Comparison of ENCODE assay signal across 14 cellular contexts in the genomic region with DNA sequence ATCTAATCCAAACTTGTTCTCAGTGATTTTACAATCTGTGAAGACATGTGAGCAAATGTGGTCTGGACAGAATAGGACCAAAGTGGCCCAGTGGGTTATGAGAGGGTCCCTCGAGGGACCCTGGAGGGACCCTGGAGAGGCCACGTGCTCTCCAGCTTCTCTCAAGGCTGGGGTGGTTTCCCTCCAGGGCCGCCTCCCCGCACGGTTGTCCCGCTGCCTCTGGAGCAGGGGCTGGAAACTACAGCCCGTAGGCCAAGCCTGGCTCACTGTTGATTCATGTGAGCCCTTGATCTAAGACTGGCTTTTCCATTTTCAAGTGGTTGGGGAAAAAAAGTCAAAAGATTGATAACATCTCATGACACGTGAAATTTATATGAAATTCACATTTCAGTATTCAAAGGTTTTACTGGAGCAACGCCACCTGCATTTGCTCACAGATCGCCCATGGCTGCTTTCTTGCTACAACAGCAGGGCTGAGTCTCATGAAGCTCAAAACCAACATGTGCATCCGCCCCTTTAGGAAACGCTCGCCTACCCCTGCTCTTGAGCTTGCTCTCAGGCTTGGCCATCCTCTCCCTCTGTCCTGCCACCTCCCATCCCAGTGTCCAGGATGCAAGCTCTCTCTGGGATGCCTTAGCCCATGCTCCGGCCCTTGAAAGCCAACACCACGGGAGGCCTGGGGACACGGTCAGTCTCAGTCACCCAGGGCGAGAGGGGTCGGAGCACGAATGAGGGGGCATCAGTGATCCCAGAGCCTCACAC. TPM values are rescaled to one million over a fixed set of nuclear protein-coding genes. Genes with fewer than 3 reads are reported as not detected.
"Had no signal": no experiment of that assay in that cellular context is flagged by ENCODE, and none has a peak within 500 bp of the region (broad histone marks: within the 10 kb centered on the region; RNA-seq: fewer than 3 reads in every experiment).

No MANE protein-coding gene starts in this region.

- ATAC-seq: activated CD8-positive, alpha-beta T cell treated with anti-CD3 and anti-CD28 coated beads, Interleukin-2, amount 10 ng/mL, durations not matched to agents 7 days and 5 days; left lobe of liver; stimulated activated memory B cell treated with anti-CD40 and anti-IgM and Interleukin-4, amounts not matched to agents 10 μg/mL and 1 μg/mL and 100 μg/mL, for 72 hours had no signal

- H3K27me3 ChIP-seq: neutrophil, tibial nerve had no signal

- H3K27ac ChIP-seq: neutrophil, tibial nerve had no signal

- H3K9me3 Mint-ChIP-seq: central memory CD8-positive, alpha-beta T cell; endodermal cell; stimulated activated memory B cell treated with anti-CD40 and anti-IgM and Interleukin-4, amounts not matched to agents 10 μg/mL and 1 μg/mL and 100 μg/mL, for 72 hours had no signal

- H3K27me3 Mint-ChIP-seq: central memory CD8-positive, alpha-beta T cell had no signal

- H3K4me3 ChIP-seq: tibial nerve had no signal

- H3K9me3 ChIP-seq: neutrophil, tibial nerve had no signal

- H3K4me3 Mint-ChIP-seq: activated CD8-positive, alpha-beta T cell treated with anti-CD3 and anti-CD28 coated beads, Interleukin-2, amount 10 ng/mL, durations not matched to agents 7 days and 5 days; central memory CD8-positive, alpha-beta T cell; endodermal cell; stimulated activated memory B cell treated with anti-CD40 and anti-IgM and Interleukin-4, amounts not matched to agents 10 μg/mL and 1 μg/mL and 100 μg/mL, for 72 hours had no signal

- FAIRE-seq: small intestine had no signal

- H3K36me3 Mint-ChIP-seq: stimulated activated memory B cell treated with anti-CD40 and anti-IgM and Interleukin-4, amounts not matched to agents 10 μg/mL and 1 μg/mL and 100 μg/mL, for 72 hours had no signal

- DNase-seq: activated CD4-positive, alpha-beta T cell treated with anti-CD3 and anti-CD28 coated beads for 1 hour; activated CD8-positive, alpha-beta memory T cell treated with anti-CD3 and anti-CD28 coated beads, Interleukin-2, amount 50 U/mL, for 48 hours; activated CD8-positive, alpha-beta T cell treated with anti-CD3 and anti-CD28 coated beads, Interleukin-2, amount 10 ng/mL, durations not matched to agents 7 days and 5 days; endodermal cell; small intestine; T-helper 9 cell had no signal

- H3K27ac Mint-ChIP-seq: activated CD8-positive, alpha-beta T cell treated with anti-CD3 and anti-CD28 coated beads, Interleukin-2, amount 10 ng/mL, durations not matched to agents 7 days and 5 days; endodermal cell; stimulated activated memory B cell treated with anti-CD40 and anti-IgM and Interleukin-4, amounts not matched to agents 10 μg/mL and 1 μg/mL and 100 μg/mL, for 72 hours had no signal

- H3K36me3 ChIP-seq: neutrophil, tibial nerve had no signal

RNA-seq across cellular contexts. Expression of a gene that starts 12.1 kb away (rescaled TPM):
- total RNA-seq: activated CD8-positive, alpha-beta T cell treated with anti-CD3 and anti-CD28 coated beads, Interleukin-2, amount 10 ng/mL, durations not matched to agents 7 days and 5 days; dermis microvascular lymphatic vessel endothelial cell; left lobe of liver; mesenteric fat pad; subcutaneous adipose tissue; tibial nerve had no signal
